ENCODE assay signal across 18 cellular contexts in the genomic region with DNA sequence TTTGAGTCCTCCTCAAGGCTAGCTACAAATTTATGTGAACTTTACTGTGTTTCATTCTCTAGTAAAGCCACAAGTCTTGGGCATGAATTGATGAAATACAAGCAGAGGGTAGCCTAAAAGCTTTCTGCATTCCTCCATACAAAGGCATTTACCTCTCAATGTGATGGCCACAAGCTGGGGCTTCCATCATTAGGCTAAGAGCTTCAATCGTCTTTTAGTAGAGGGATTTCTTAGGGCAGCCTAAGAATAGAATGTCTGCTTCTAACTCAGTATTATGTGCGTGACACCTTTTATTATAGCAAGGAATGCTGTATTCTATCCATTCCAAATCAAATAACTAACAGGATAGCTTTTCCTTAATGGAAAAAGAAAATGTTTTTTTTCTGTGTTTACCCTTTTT. TPM values are rescaled to one million over a fixed set of nuclear protein-coding genes. Genes with fewer than 3 reads are reported as not detected.
DNase-seq lines count a peak whose midpoint lies in the region; ATAC-seq and TF ChIP-seq lines count a peak whose summit lies in the region.
"Had no signal": no experiment of that assay in that cellular context is flagged by ENCODE, and none has a peak within 500 bp of the region (broad histone marks: within the 10 kb centered on the region; RNA-seq: fewer than 3 reads in every experiment).

No MANE protein-coding gene starts in this region.

- no peak overlapping the region for H4K5ac ChIP-seq in mesendoderm (ENCODE audit: low read length)

- H3K56ac ChIP-seq in mesendoderm (ENCODE audit: low read length) = no peak overlapping the region

- H3K4me1 ChIP-seq in HUES64 (ENCODE audit: insufficient read depth, low read length) (peaks cover 15% of the 10 kb centered on the region), endodermal cell (ENCODE audit: control insufficient read depth, insufficient read depth, low read length) (no peaks in the 10 kb centered on the region), mesendoderm (ENCODE audit: control insufficient read depth, low read depth, low read length) (no peaks in the 10 kb centered on the region)
- H3K4me1 ChIP-seq: A549, BE2C had no signal

- no peaks in the 10 kb centered on the region for H3K36me3 Mint-ChIP-seq in endodermal cell (ENCODE audit: low read depth)

- no peak overlapping the region for H3K23ac ChIP-seq in mesendoderm (ENCODE audit: low read length)

- no peak overlapping the region for H3K4me2 ChIP-seq in mesendoderm (ENCODE audit: low read length)
- H3K4me2 ChIP-seq: A549 had no signal

- H3K27me3 Mint-ChIP-seq in endodermal cell (ENCODE audit: insufficient read depth) = no peaks in the 10 kb centered on the region
- H3K27me3 Mint-ChIP-seq: CD4-positive, alpha-beta memory T cell; IgD-negative memory B cell had no signal

- no peak for TF ChIP-seq CTCF in endodermal cell (conservative IDR thresholded peaks at IDR 0.05)

- no peak overlapping the region for H2BK120ac ChIP-seq in mesendoderm (ENCODE audit: low read depth, low read length)

- no peak for DNase-seq in endodermal cell
- peak; percentile 63 for DNase-seq in mesendoderm
- no peak for DNase-seq in stimulated activated CD4-positive, alpha-beta T cell treated with anti-CD3 and anti-CD28 coated beads, Interleukin-2, amount 100 ng/mL, for 48 hours
- DNase-seq: BE2C; CD4-positive, alpha-beta memory T cell; DND-41; GF-D8; GM23248; HCEC 1CT; HFFc6; KG1 had no signal

- H3K27ac Mint-ChIP-seq in endodermal cell = no peak overlapping the region
- H3K27ac Mint-ChIP-seq: CD4-positive, alpha-beta memory T cell; HFFc6; IgD-negative memory B cell had no signal

- H3K27me3 ChIP-seq in HUES64 (ENCODE audit: insufficient read depth, low read length) (no peaks in the 10 kb centered on the region), endodermal cell (ENCODE audit: control insufficient read depth, insufficient read depth, low read length, poor library complexity, severe bottlenecking) (no peaks in the 10 kb centered on the region), mesendoderm (ENCODE audit: insufficient read depth, low read length, poor library complexity) (no peaks in the 10 kb centered on the region)
- H3K27me3 ChIP-seq: BE2C had no signal

- no peaks in the 10 kb centered on the region for H3K9me3 Mint-ChIP-seq in endodermal cell
- H3K9me3 Mint-ChIP-seq: HFFc6, IgD-negative memory B cell had no signal

- no peaks in the 10 kb centered on the region for H3K4me1 Mint-ChIP-seq in endodermal cell
- H3K4me1 Mint-ChIP-seq: CD4-positive, alpha-beta memory T cell; IgD-negative memory B cell had no signal

- no peak overlapping the region for H2BK15ac ChIP-seq in mesendoderm (replicated peaks; ENCODE audit: low read depth)

- no peak overlapping the region for H2AK5ac ChIP-seq in mesendoderm (ENCODE audit: low read length)

- H3K36me3 ChIP-seq in HUES64 (ENCODE audit: insufficient read depth, low read length) (peaks cover 9% of the 10 kb centered on the region), endodermal cell (ENCODE audit: control insufficient read depth, insufficient read depth, low read length) (peaks cover 6% of the 10 kb centered on the region), mesendoderm (ENCODE audit: control insufficient read depth, insufficient read depth, low read length) (no peaks in the 10 kb centered on the region)

- no peak overlapping the region for H3K4me3 ChIP-seq in HUES64 (ENCODE audit: low read length)
- H3K4me3 ChIP-seq in endodermal cell (ENCODE audit: low read length) = no peak overlapping the region
- no peak overlapping the region for H3K4me3 ChIP-seq in mesendoderm (ENCODE audit: low read length)
- H3K4me3 ChIP-seq: A549, GM23248 had no signal

- no peak overlapping the region for H4K8ac ChIP-seq in mesendoderm (ENCODE audit: low read depth, low read length)

- 61% methylated on average over 2 of the region's 2 CpGs for WGBS in HUES64
- 93% methylated on average over 2 of the region's 2 CpGs; no CpG with 5 or more reads in 1 of the 2 experiments for WGBS in endodermal cell (ENCODE audit: insufficient coverage in 1 of 2, insufficient read length in 1 of 2), 2 experiments
- WGBS in mesendoderm (ENCODE audit: extremely low coverage, insufficient coverage, low lambda C conversion rate) = no CpG with 5 or more reads among the region's 2 CpGs

- no peak overlapping the region for H2BK5ac ChIP-seq in mesendoderm (ENCODE audit: low read length)

- no peaks in the 10 kb centered on the region for H3K79me1 ChIP-seq in mesendoderm (ENCODE audit: low read length)

- no peak overlapping the region for H3K4me3 Mint-ChIP-seq in endodermal cell
- H3K4me3 Mint-ChIP-seq: CD4-positive, alpha-beta memory T cell; HFFc6; IgD-negative memory B cell had no signal

- H3K4ac ChIP-seq in mesendoderm (ENCODE audit: low read depth, low read length) = no peak overlapping the region

- H3K27ac ChIP-seq in HUES64 (ENCODE audit: low read depth, low read length) (peak overlapping the region; percentile 11; the same call in 1 of the 2 replicates), endodermal cell (ENCODE audit: low read depth, low read length) (peak overlapping the region; percentile 36), mesendoderm (ENCODE audit: low read depth, low read length) (no peak overlapping the region)
- H3K27ac ChIP-seq: A549, C4-2B, GM23248, HL-60 had no signal

- H3K79me2 ChIP-seq in mesendoderm (ENCODE audit: control insufficient read depth, insufficient read depth, low read length) = no peaks in the 10 kb centered on the region

- H3K9me3 ChIP-seq in HUES64 (ENCODE audit: insufficient read depth, low read depth, low read length) (no peaks in the 10 kb centered on the region), endodermal cell (ENCODE audit: control insufficient read depth, low read length) (no peaks in the 10 kb centered on the region)
- H3K9me3 ChIP-seq: A549, BE2C had no signal

- ATAC-seq in HG03354 (IDR thresholded peaks at IDR 0.05; ENCODE audit: poor library complexity, severe bottlenecking, unreplicated experiment) (no peak), GM21360 (IDR thresholded peaks at IDR 0.05; ENCODE audit: unreplicated experiment) (no peak)
- ATAC-seq: A549 had no signal

- H3K9ac ChIP-seq in HUES64 (ENCODE audit: low read depth, low read length) (no peak overlapping the region), endodermal cell (ENCODE audit: extremely low read depth, low read length, poor library complexity, severe bottlenecking) (no peak overlapping the region), mesendoderm (ENCODE audit: low read length) (no peak overlapping the region)
- H3K9ac ChIP-seq: GM23248 had no signal

- H3K18ac ChIP-seq in mesendoderm (ENCODE audit: low read length) = no peak overlapping the region

RNA-seq across cellular contexts. Expression of gene PLAC8L1, which starts 3.7 kb away (rescaled TPM):
- polyA plus RNA-seq in HUES64 (2013, experiment 1 of 2) = not detected
- not detected for polyA plus RNA-seq in HUES64 (2013, experiment 2 of 2)
- total RNA-seq in endodermal cell = 1 to 10 TPM in 1 of 2 donors, under 1 TPM in 1; 1.00 to 1.5 TPM
- 0.82 TPM for polyA plus RNA-seq in endodermal cell (2013, experiment 1 of 2)
- polyA plus RNA-seq in endodermal cell (2013, experiment 2 of 2) = not detected
- 0.35 TPM for polyA plus RNA-seq in mesendoderm (2013, experiment 1 of 2)
- 0.14 TPM for polyA plus RNA-seq in mesendoderm (2013, experiment 2 of 2)
- polyA plus RNA-seq: CD4-positive, alpha-beta memory T cell; IgD-negative memory B cell had no signal
